ENCODE assay signal across 24 cellular contexts in genomic region chr6:22253955-22254655, GRCh38. TPM values are rescaled to one million over a fixed set of nuclear protein-coding genes. Genes with fewer than 3 reads are reported as not detected.
"Had no signal": no experiment of that assay in that cellular context is flagged by ENCODE, and none has a peak within 500 bp of the region (broad histone marks: within the 10 kb centered on the region; RNA-seq: fewer than 3 reads in every experiment).

No MANE protein-coding gene starts in this region.

- H3K4me1 Mint-ChIP-seq: central memory CD8-positive, alpha-beta T cell; stimulated activated memory B cell treated with anti-CD40 and anti-IgM and Interleukin-4, amounts not matched to agents 10 μg/mL and 1 μg/mL and 100 μg/mL, for 72 hours had no signal

- DNase-seq: activated CD4-positive, alpha-beta T cell treated with anti-CD3 and anti-CD28 coated beads for 48 hours; activated CD4-positive, CD25-positive, alpha-beta regulatory T cell; activated CD8-positive, alpha-beta T cell treated with anti-CD3 and anti-CD28 coated beads for 36 hours; activated naive CD4-positive, alpha-beta T cell treated with anti-CD3 and anti-CD28 coated beads for 36 hours; activated T-cell treated with anti-CD3 and anti-CD28 coated beads, Interleukin-2, amount 50 U/mL, for 4 hours; brain microvascular endothelial cell; colonic mucosa; gastrocnemius medialis; head of caudate nucleus; left lung; midbrain; nephron progenitor cell; sigmoid colon; stimulated activated CD4-positive, alpha-beta T cell treated with anti-CD3 and anti-CD28 coated beads, Interleukin-4, amount 100 ng/mL, for 4 hours; T-helper 9 cell; testis had no signal

- H3K4me3 ChIP-seq: colonic mucosa, gastrocnemius medialis, left lung, sigmoid colon, testis had no signal

- ATAC-seq: activated CD8-positive, alpha-beta T cell treated with anti-CD3 and anti-CD28 coated beads for 36 hours; activated T-cell treated with anti-CD3 and anti-CD28 coated beads, Interleukin-2, amount 50 U/mL, for 4 hours; gastrocnemius medialis; left lung; stimulated activated memory B cell treated with anti-CD40 and anti-IgM and Interleukin-4, amounts not matched to agents 10 μg/mL and 1 μg/mL and 100 μg/mL, for 72 hours had no signal

- H3K27me3 ChIP-seq: brain microvascular endothelial cell, colonic mucosa, gastrocnemius medialis, left lung, sigmoid colon, testis had no signal

- H3K27ac ChIP-seq: brain microvascular endothelial cell, colonic mucosa, gastrocnemius medialis, left lung, sigmoid colon, testis had no signal

- H3K27ac Mint-ChIP-seq: activated CD8-positive, alpha-beta T cell treated with anti-CD3 and anti-CD28 coated beads for 36 hours; activated naive CD4-positive, alpha-beta T cell treated with anti-CD3 and anti-CD28 coated beads for 36 hours; nephron progenitor cell; stimulated activated memory B cell treated with anti-CD40 and anti-IgM and Interleukin-4, amounts not matched to agents 10 μg/mL and 1 μg/mL and 100 μg/mL, for 72 hours; type B pancreatic cell had no signal

- H3K4me1 ChIP-seq: colonic mucosa, gastrocnemius medialis, left lung, testis had no signal

- H3K4me3 Mint-ChIP-seq: activated CD8-positive, alpha-beta T cell treated with anti-CD3 and anti-CD28 coated beads for 36 hours; activated naive CD4-positive, alpha-beta T cell treated with anti-CD3 and anti-CD28 coated beads for 36 hours; activated T-cell treated with anti-CD3 and anti-CD28 coated beads, Interleukin-2, amount 50 U/mL, for 4 hours; central memory CD8-positive, alpha-beta T cell; nephron progenitor cell; stimulated activated memory B cell treated with anti-CD40 and anti-IgM and Interleukin-4, amounts not matched to agents 10 μg/mL and 1 μg/mL and 100 μg/mL, for 72 hours; type B pancreatic cell had no signal

- H3K9me3 ChIP-seq: colonic mucosa, gastrocnemius medialis, left lung, sigmoid colon, testis had no signal

- H3K27me3 Mint-ChIP-seq: activated CD8-positive, alpha-beta T cell treated with anti-CD3 and anti-CD28 coated beads for 36 hours; central memory CD8-positive, alpha-beta T cell; stimulated activated memory B cell treated with anti-CD40 and anti-IgM and Interleukin-4, amounts not matched to agents 10 μg/mL and 1 μg/mL and 100 μg/mL, for 72 hours; type B pancreatic cell had no signal

- H3K9me3 Mint-ChIP-seq: activated CD8-positive, alpha-beta T cell treated with anti-CD3 and anti-CD28 coated beads for 36 hours; activated naive CD4-positive, alpha-beta T cell treated with anti-CD3 and anti-CD28 coated beads for 36 hours; central memory CD8-positive, alpha-beta T cell had no signal

- H3K36me3 ChIP-seq: brain microvascular endothelial cell, colonic mucosa, gastrocnemius medialis, left lung, sigmoid colon had no signal

- H3K36me3 Mint-ChIP-seq: stimulated activated memory B cell treated with anti-CD40 and anti-IgM and Interleukin-4, amounts not matched to agents 10 μg/mL and 1 μg/mL and 100 μg/mL, for 72 hours had no signal

RNA-seq across cellular contexts. Expression of gene PRL, which starts 42.7 kb away (rescaled TPM):
- total RNA-seq: activated naive CD4-positive, alpha-beta T cell treated with anti-CD3 and anti-CD28 coated beads for 36 hours; colonic mucosa; gastrocnemius medialis; kidney epithelial cell; lung microvascular endothelial cell; osteoblast; pulmonary artery endothelial cell; sigmoid colon had no signal
- polyA plus RNA-seq: esophagus had no signal
